Comparison of ENCODE assay signal across 8 cellular contexts in the genomic region with DNA sequence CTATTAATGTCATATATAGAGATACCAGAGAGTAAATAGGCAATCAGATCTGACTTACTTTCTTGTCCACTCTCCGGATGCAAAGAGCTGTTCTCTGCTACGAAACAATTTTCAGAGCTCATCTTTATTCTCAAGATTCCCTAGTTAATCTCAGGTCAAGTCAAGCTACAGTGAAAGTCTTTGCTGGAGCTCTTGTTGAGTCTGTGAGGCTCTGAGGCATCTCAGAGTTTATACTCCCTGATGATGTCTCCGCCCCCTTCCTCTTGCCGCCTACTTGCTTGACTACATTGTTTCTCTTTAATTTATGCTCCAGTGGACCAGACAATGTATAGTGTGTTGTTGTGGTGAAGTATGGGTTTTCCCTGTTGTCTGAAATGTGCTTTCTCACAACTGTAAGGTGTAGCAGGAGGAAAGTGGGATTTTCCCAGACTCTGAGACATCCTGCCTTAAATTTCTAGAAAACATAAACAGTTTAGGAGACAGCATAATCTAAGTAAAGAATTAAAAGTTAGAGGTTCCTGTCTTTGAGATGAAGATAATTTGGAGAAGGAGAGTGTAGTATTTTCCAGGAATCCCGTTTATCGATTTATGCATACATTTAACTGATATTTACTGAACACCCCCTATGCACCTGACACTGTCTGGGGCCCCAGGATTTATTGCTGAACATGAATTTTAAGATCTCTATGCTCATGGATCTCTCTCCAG. TPM values are rescaled to one million over a fixed set of nuclear protein-coding genes. Genes with fewer than 3 reads are reported as not detected.
DNase-seq lines count a peak whose midpoint lies in the region; ATAC-seq, FAIRE-seq and TF ChIP-seq lines count a peak whose summit lies in the region.

Gene CD69 (minus strand): TSS at position 203 of the 708 bp plus-strand sequence. CDS start 81 bp downstream, at position 122.

- H3K9me3 ChIP-seq in SJSA1 (replicated peaks) (no peaks in the 10 kb centered on the region), neutrophil (no peaks in the 10 kb centered on the region)

- H3K4me1 Mint-ChIP-seq in activated naive CD4-positive, alpha-beta T cell treated with anti-CD3 and anti-CD28 coated beads, Interleukin-2, amount 10 ng/mL, durations not matched to agents 7 days and 5 days = peaks cover 43% of the 10 kb centered on the region

- CTCF ChIA-PET in activated naive CD4-positive, alpha-beta T cell treated with anti-CD3 and anti-CD28 coated beads, Interleukin-2, amount 10 ng/mL, durations not matched to agents 7 days and 5 days (lab: Charles Lee) = interaction anchor here (0.6 to 23.1 kb wide), 6 partner anchors 10 to 163 kb away, joined by 3 to 657 read pairs (median 10); no protein-coding TSS in a partner anchor

- ATAC-seq in HG02642 (IDR thresholded peaks at IDR 0.05; ENCODE audit: poor library complexity, unreplicated experiment) = peak; percentile 31

- H3K36me3 ChIP-seq in SJSA1 (no peaks in the 10 kb centered on the region), neutrophil (no peaks in the 10 kb centered on the region)

- peaks cover 45% of the 10 kb centered on the region for H3K36me3 Mint-ChIP-seq in activated naive CD4-positive, alpha-beta T cell treated with anti-CD3 and anti-CD28 coated beads, Interleukin-2, amount 10 ng/mL, durations not matched to agents 7 days and 5 days

- H3K27me3 Mint-ChIP-seq in activated naive CD4-positive, alpha-beta T cell treated with anti-CD3 and anti-CD28 coated beads, Interleukin-2, amount 10 ng/mL, durations not matched to agents 7 days and 5 days = no peaks in the 10 kb centered on the region

- TF ChIP-seq POLR2A in GM10847 (IDR thresholded peaks at IDR 0.05; ENCODE audit: extremely low read depth, insufficient read length) (peak; percentile 84), H54 (IDR thresholded peaks at IDR 0.05; ENCODE audit: low read depth, low read length) (no peak)

- DNase-seq in SJSA1 (ENCODE audit: low read depth in 1 of 2, low spot score in 2 of 2) (no peak), COR-L47 (lab: John Stamatoyannopoulos, UW) (no peak), H54 (ENCODE audit: insufficient read length, low spot score) (no peak), GF-D8 (lab: John Stamatoyannopoulos, UW) (no peak)
- peak; percentile 89 for DNase-seq in activated naive CD4-positive, alpha-beta T cell treated with anti-CD3 and anti-CD28 coated beads, Interleukin-2, amount 10 ng/mL, durations not matched to agents 7 days and 5 days

- peak within 1 kb of the TSS; percentile 98 for H3K4me3 Mint-ChIP-seq in activated naive CD4-positive, alpha-beta T cell treated with anti-CD3 and anti-CD28 coated beads, Interleukin-2, amount 10 ng/mL, durations not matched to agents 7 days and 5 days

- no peaks in the 10 kb centered on the region for H3K27me3 ChIP-seq in SJSA1 (replicated peaks)
- H3K27me3 ChIP-seq in neutrophil = no peaks in the 10 kb centered on the region

- no peak for TF ChIP-seq CTCF in neutrophil (IDR thresholded peaks at IDR 0.05)

- H3K27ac ChIP-seq in SJSA1 = 0 out of 2 replicates have a peak within 1 kb of the TSS, but pooled peaks have one; percentile 11
- H3K27ac ChIP-seq in neutrophil = peak within 1 kb of the TSS; percentile 32

- FAIRE-seq in H54 (lab: Jason Lieb, UNC) = no peak

- H3K27ac Mint-ChIP-seq in activated naive CD4-positive, alpha-beta T cell treated with anti-CD3 and anti-CD28 coated beads, Interleukin-2, amount 10 ng/mL, durations not matched to agents 7 days and 5 days = peak within 1 kb of the TSS; percentile 98

- H3K4me3 ChIP-seq in SJSA1 (no peak within 1 kb of the TSS), neutrophil (ENCODE audit: low read depth in 1 of 2, low read length in 1 of 2) (peak within 1 kb of the TSS in 1 of 2 experiments; percentile 12)

- H3K4me1 ChIP-seq in SJSA1 (replicated peaks) (peaks cover 8% of the 10 kb centered on the region), neutrophil (ENCODE audit: control insufficient read depth in 1 of 2, insufficient read depth in 1 of 2, low read depth in 1 of 2, low read length in 1 of 2) (peaks cover 32 to 43% of the 10 kb centered on the region in 2 experiments)

- H3K9me3 Mint-ChIP-seq in activated naive CD4-positive, alpha-beta T cell treated with anti-CD3 and anti-CD28 coated beads, Interleukin-2, amount 10 ng/mL, durations not matched to agents 7 days and 5 days = peaks cover 2% of the 10 kb centered on the region

RNA-seq across cellular contexts. Expression of gene CD69, which starts in this region (rescaled TPM):
- total RNA-seq in SJSA1 (2014; rRNA removed; shearing (Covaris generic)) = 0.13 and 0.25 TPM in 2 replicates
